ENCODE assay signal across 8 cellular contexts in genomic region chr4:113052379-113052951, GRCh38. TPM values are rescaled to one million over a fixed set of nuclear protein-coding genes. Genes with fewer than 3 reads are reported as not detected.
DNase-seq lines count a peak whose midpoint lies in the region; ATAC-seq lines count a peak whose summit lies in the region.

No MANE protein-coding gene starts in this region.

- no peaks in the 10 kb centered on the region for H3K27me3 Mint-ChIP-seq in activated CD4-positive, alpha-beta T cell treated with anti-CD3 and anti-CD28 coated beads, Interleukin-2, amount 10 ng/mL, durations not matched to agents 7 days and 5 days
- peaks cover 6% of the 10 kb centered on the region for H3K27me3 Mint-ChIP-seq in T-helper 2 cell treated with Interferon-gamma antibody and Interleukin-4, amounts not matched to agents 5 μg/mL and 100 μg/mL, for 36 hours (ENCODE audit: low read depth)

- POLR2A ChIA-PET in activated CD4-positive, alpha-beta T cell treated with anti-CD3 and anti-CD28 coated beads, Interleukin-2, amount 10 ng/mL, durations not matched to agents 7 days and 5 days (lab: Charles Lee): no interaction called here

- no peak overlapping the region for H3K4me3 Mint-ChIP-seq in activated CD4-positive, alpha-beta T cell treated with anti-CD3 and anti-CD28 coated beads, Interleukin-2, amount 10 ng/mL, durations not matched to agents 7 days and 5 days
- H3K4me3 Mint-ChIP-seq in T-helper 2 cell treated with Interferon-gamma antibody and Interleukin-4, amounts not matched to agents 5 μg/mL and 100 μg/mL, for 36 hours: no peak overlapping the region

- no peaks in the 10 kb centered on the region for H3K4me1 Mint-ChIP-seq in activated CD4-positive, alpha-beta T cell treated with anti-CD3 and anti-CD28 coated beads, Interleukin-2, amount 10 ng/mL, durations not matched to agents 7 days and 5 days
- no peaks in the 10 kb centered on the region for H3K4me1 Mint-ChIP-seq in T-helper 2 cell treated with Interferon-gamma antibody and Interleukin-4, amounts not matched to agents 5 μg/mL and 100 μg/mL, for 36 hours (ENCODE audit: low read depth)

- ATAC-seq in HG03064 (IDR thresholded peaks at IDR 0.05; ENCODE audit: low read depth, unreplicated experiment): peak; percentile 63

- no peaks in the 10 kb centered on the region for H3K9me3 Mint-ChIP-seq in activated CD4-positive, alpha-beta T cell treated with anti-CD3 and anti-CD28 coated beads, Interleukin-2, amount 10 ng/mL, durations not matched to agents 7 days and 5 days
- no peaks in the 10 kb centered on the region for H3K9me3 Mint-ChIP-seq in T-helper 2 cell treated with Interferon-gamma antibody and Interleukin-4, amounts not matched to agents 5 μg/mL and 100 μg/mL, for 36 hours

- peak; percentile 6 for DNase-seq in activated CD4-positive, alpha-beta T cell treated with anti-CD3 and anti-CD28 coated beads, Interleukin-2, amount 10 ng/mL, durations not matched to agents 7 days and 5 days
- DNase-seq in activated CD4-positive, alpha-beta T cell treated with anti-CD3 and anti-CD28 coated beads, Interleukin-2, amount 50 U/mL, for 1 hour: no peak
- peak; percentile 6 for DNase-seq in T-helper 2 cell treated with Interferon-gamma antibody and Interleukin-4, amounts not matched to agents 5 μg/mL and 100 μg/mL, for 36 hours (ENCODE audit: low spot score)
- peak; percentile 55 for DNase-seq in stromal cell of bone marrow (ENCODE audit: low read depth)
- DNase-seq in stimulated activated CD4-positive, alpha-beta T cell treated with anti-CD3 and anti-CD28 coated beads, Interleukin-2, amount 100 ng/mL, for 48 hours: no peak
- DNase-seq in GOT3 (lab: John Stamatoyannopoulos, UW): no peak
- no peak for DNase-seq in activated CD4-positive, alpha-beta T cell treated with anti-CD3 and anti-CD28 coated beads, Interleukin-2, amount 50 U/mL, for 4 hours

- CTCF ChIA-PET in activated CD4-positive, alpha-beta T cell treated with anti-CD3 and anti-CD28 coated beads, Interleukin-2, amount 10 ng/mL, durations not matched to agents 7 days and 5 days (lab: Charles Lee): interaction anchor here (0.6 kb wide), 1 partner anchor 1131 kb away, joined by 3 read pairs; no protein-coding TSS in a partner anchor

- H3K36me3 Mint-ChIP-seq in activated CD4-positive, alpha-beta T cell treated with anti-CD3 and anti-CD28 coated beads, Interleukin-2, amount 10 ng/mL, durations not matched to agents 7 days and 5 days (ENCODE audit: low read depth): no peaks in the 10 kb centered on the region
- no peaks in the 10 kb centered on the region for H3K36me3 Mint-ChIP-seq in T-helper 2 cell treated with Interferon-gamma antibody and Interleukin-4, amounts not matched to agents 5 μg/mL and 100 μg/mL, for 36 hours (ENCODE audit: low read depth)

- H3K27ac Mint-ChIP-seq in activated CD4-positive, alpha-beta T cell treated with anti-CD3 and anti-CD28 coated beads, Interleukin-2, amount 10 ng/mL, durations not matched to agents 7 days and 5 days: no peak overlapping the region
- no peak overlapping the region for H3K27ac Mint-ChIP-seq in T-helper 2 cell treated with Interferon-gamma antibody and Interleukin-4, amounts not matched to agents 5 μg/mL and 100 μg/mL, for 36 hours

RNA-seq across cellular contexts. Expression of gene ANK2, which starts 3.0 kb away (rescaled TPM):
- under 1 TPM; 0.42 to 0.67 TPM for total RNA-seq in activated CD4-positive, alpha-beta T cell treated with anti-CD3 and anti-CD28 coated beads, Interleukin-2, amount 10 ng/mL, durations not matched to agents 7 days and 5 days

Comparison
In these comparisons a context has a peak if more than half of its experiments do, and no peak if none do; other contexts are left out.
1. DNase-seq: peak in activated CD4-positive, alpha-beta T cell treated with anti-CD3 and anti-CD28 coated beads, Interleukin-2, amount 10 ng/mL, durations not matched to agents 7 days and 5 days (single experiment), T-helper 2 cell treated with Interferon-gamma antibody and Interleukin-4, amounts not matched to agents 5 μg/mL and 100 μg/mL, for 36 hours (single experiment) and stromal cell of bone marrow (single experiment); none in activated CD4-positive, alpha-beta T cell treated with anti-CD3 and anti-CD28 coated beads, Interleukin-2, amount 50 U/mL, for 1 hour (single experiment), stimulated activated CD4-positive, alpha-beta T cell treated with anti-CD3 and anti-CD28 coated beads, Interleukin-2, amount 100 ng/mL, for 48 hours (0 of 2), GOT3 (single experiment) and activated CD4-positive, alpha-beta T cell treated with anti-CD3 and anti-CD28 coated beads, Interleukin-2, amount 50 U/mL, for 4 hours (0 of 2).